Comparison of ENCODE assay signal across 24 cellular contexts in genomic region chr5:158814521-158814920, GRCh38.
A peak's percentile ranks its signal among the peaks of the same experiment; 100 is the strongest.
DNase-seq lines count a peak whose midpoint lies in the region; ATAC-seq, FAIRE-seq and TF ChIP-seq lines count a peak whose summit lies in the region.
"Had no signal": no experiment of that assay in that cellular context is flagged by ENCODE, and none has a peak within 500 bp of the region (broad histone marks: within the 10 kb centered on the region; RNA-seq: fewer than 3 reads in every experiment).

No MANE protein-coding gene starts in this region.

- H3F3A ChIP-seq in PC-9 (ENCODE audit: insufficient read depth, low read depth): no peaks in the 10 kb centered on the region

- H3K36me3 Mint-ChIP-seq in stimulated activated memory B cell treated with anti-CD40 and anti-IgM and Interleukin-4, amounts not matched to agents 10 μg/mL and 1 μg/mL and 100 μg/mL, for 72 hours: peaks cover 29% of the 10 kb centered on the region

- FAIRE-seq in GM18507 (lab: Jason Lieb, UNC): peak; percentile 51

- peak overlapping the region; percentile 89 for H3K27ac Mint-ChIP-seq in stimulated activated memory B cell treated with anti-CD40 and anti-IgM and Interleukin-4, amounts not matched to agents 10 μg/mL and 1 μg/mL and 100 μg/mL, for 72 hours
- H3K27ac Mint-ChIP-seq: activated CD4-positive, alpha-beta T cell treated with anti-CD3 and anti-CD28 coated beads for 36 hours; activated CD8-positive, alpha-beta memory T cell treated with anti-CD3 and anti-CD28 coated beads, Interleukin-2, amount 10 ng/mL, durations not matched to agents 7 days and 5 days; activated naive CD4-positive, alpha-beta T cell treated with anti-CD3 and anti-CD28 coated beads, Interleukin-2, amount 50 U/mL, for 24 hours had no signal

- no peak for DNase-seq in GM18507 (ENCODE audit: extremely low spot score, insufficient read length, low read depth)
- DNase-seq in cerebellar nuclear complex (lab: John Stamatoyannopoulos, UW): peak; percentile 45 to 73
- no peak for DNase-seq in NCI-H748 (lab: John Stamatoyannopoulos, UW; ENCODE audit: unreplicated experiment)
- DNase-seq in NOMO-1 (lab: John Stamatoyannopoulos, UW; ENCODE audit: unreplicated experiment in 2 of 2): no peak
- DNase-seq in PC-9: no peak
- DNase-seq: activated CD4-positive, alpha-beta T cell treated with anti-CD3 and anti-CD28 coated beads for 36 hours; activated CD8-positive, alpha-beta memory T cell treated with anti-CD3 and anti-CD28 coated beads, Interleukin-2, amount 10 ng/mL, durations not matched to agents 7 days and 5 days; AML-193; central memory CD4-positive, alpha-beta T cell; GDM1; NCI-H2029; Peyer's patch; SJCRH30; T-helper 1 cell; uterus had no signal

- POLR2A ChIA-PET in PC-9 (lab: Charles Lee; ENCODE audit: unreplicated experiment): no interaction called here

- CTCF ChIA-PET in PC-9 (lab: Charles Lee): no interaction called here

- BruUV-seq in PC-9 (replicated peaks; lab: Mats Ljungman, UMichigan): no TSS peak

- no peaks in the 10 kb centered on the region for H3K9me2 ChIP-seq in PC-9 (ENCODE audit: insufficient read depth)

- peak overlapping the region in 8 of 11 experiments; percentile 14 to 89 (median 81); a peak in 14 of 22 replicates for H3K27ac ChIP-seq in BLaER1 treated with 17β-estradiol and CSF1 and Interleukin-3, amounts not matched to agents 10 nM and 100 nM
- no peak overlapping the region for H3K27ac ChIP-seq in PC-9
- H3K27ac ChIP-seq: ascending aorta, KMS-11, prostate gland, SJCRH30, suprapubic skin, uterus had no signal

- peak overlapping the region in 9 of 11 experiments; percentile 72 to 82 (median 80); a peak in 18 of 22 replicates for H3K4me2 ChIP-seq in BLaER1 treated with 17β-estradiol and CSF1 and Interleukin-3, amounts not matched to agents 10 nM and 100 nM
- H3K4me2 ChIP-seq in PC-9: no peak overlapping the region
- H3K4me2 ChIP-seq: KMS-11 had no signal

- no peak for ATAC-seq in stimulated activated memory B cell treated with anti-CD40 and anti-IgM and Interleukin-4, amounts not matched to agents 10 μg/mL and 1 μg/mL and 100 μg/mL, for 72 hours
- ATAC-seq: activated CD4-positive, alpha-beta T cell treated with anti-CD3 and anti-CD28 coated beads for 36 hours; activated CD8-positive, alpha-beta memory T cell treated with anti-CD3 and anti-CD28 coated beads, Interleukin-2, amount 10 ng/mL, durations not matched to agents 7 days and 5 days; HCT116 had no signal

- no peaks in the 10 kb centered on the region for H3K9me3 Mint-ChIP-seq in stimulated activated memory B cell treated with anti-CD40 and anti-IgM and Interleukin-4, amounts not matched to agents 10 μg/mL and 1 μg/mL and 100 μg/mL, for 72 hours

- H3K36me3 ChIP-seq in BLaER1 treated with 17β-estradiol and CSF1 and Interleukin-3, amounts not matched to agents 10 nM and 100 nM: peaks cover 7 to 98% (median 78%) of the 10 kb centered on the region in 11 experiments; a peak in 21 of 22 replicates
- H3K36me3 ChIP-seq in PC-9 (ENCODE audit: low read depth): no peaks in the 10 kb centered on the region
- H3K36me3 ChIP-seq: ascending aorta, Peyer's patch, prostate gland, SJCRH30, suprapubic skin, uterus had no signal

- H4K20me1 ChIP-seq in BLaER1 treated with 17β-estradiol and CSF1 and Interleukin-3, amounts not matched to agents 10 nM and 100 nM: peaks cover 0 to 90% (median 0%) of the 10 kb centered on the region in 11 experiments; a peak in 4 of 22 replicates
- H4K20me1 ChIP-seq in PC-9 (ENCODE audit: insufficient read depth): no peaks in the 10 kb centered on the region

- intact Hi-C loops in PC-9 (cut with micrococcal nuclease; ENCODE audit: unreplicated experiment): no loop called here

- H3K4me1 ChIP-seq in BLaER1 treated with 17β-estradiol and CSF1 and Interleukin-3, amounts not matched to agents 10 nM and 100 nM: peaks cover 41 to 100% (median 97%) of the 10 kb centered on the region in 10 experiments
- H3K4me1 ChIP-seq in PC-9 (replicated peaks; ENCODE audit: insufficient read depth): no peaks in the 10 kb centered on the region
- H3K4me1 ChIP-seq: prostate gland, SJCRH30, suprapubic skin, uterus had no signal

- peak overlapping the region in 3 of 11 experiments; percentile 67 to 79 (median 72); a peak in 6 of 22 replicates for H3K9ac ChIP-seq in BLaER1 treated with 17β-estradiol and CSF1 and Interleukin-3, amounts not matched to agents 10 nM and 100 nM
- H3K9ac ChIP-seq: KMS-11 had no signal

- H3K4me3 ChIP-seq in BLaER1 treated with 17β-estradiol and CSF1 and Interleukin-3, amounts not matched to agents 10 nM and 100 nM: no peak overlapping the region
- no peak overlapping the region for H3K4me3 ChIP-seq in PC-9
- H3K4me3 ChIP-seq: ascending aorta, lung, Peyer's patch, prostate gland, SJCRH30, suprapubic skin, uterus had no signal

- no peak for TF ChIP-seq CTCF in PC-9 (conservative IDR thresholded peaks at IDR 0.05)

- peaks cover 94% of the 10 kb centered on the region for H3K4me1 Mint-ChIP-seq in stimulated activated memory B cell treated with anti-CD40 and anti-IgM and Interleukin-4, amounts not matched to agents 10 μg/mL and 1 μg/mL and 100 μg/mL, for 72 hours

- H3K27me3 ChIP-seq in BLaER1 treated with 17β-estradiol and CSF1 and Interleukin-3, amounts not matched to agents 10 nM and 100 nM: no peaks in the 10 kb centered on the region
- H3K27me3 ChIP-seq in PC-9 (ENCODE audit: insufficient read depth, low read depth): no peaks in the 10 kb centered on the region; the same call in 1 of the 2 replicates
- H3K27me3 ChIP-seq: ascending aorta, Peyer's patch, SJCRH30, suprapubic skin, uterus had no signal

- H3K9me3 ChIP-seq in BLaER1 treated with 17β-estradiol and CSF1 and Interleukin-3, amounts not matched to agents 10 nM and 100 nM (replicated peaks in 1 of 11): peaks cover 0 to 13% (median 6%) of the 10 kb centered on the region in 11 experiments; a peak in 12 of 22 replicates
- no peaks in the 10 kb centered on the region for H3K9me3 ChIP-seq in PC-9 (ENCODE audit: insufficient read depth, low read depth)
- H3K9me3 ChIP-seq: Peyer's patch, prostate gland, SJCRH30, suprapubic skin, uterus had no signal

- H3K27me3 Mint-ChIP-seq in stimulated activated memory B cell treated with anti-CD40 and anti-IgM and Interleukin-4, amounts not matched to agents 10 μg/mL and 1 μg/mL and 100 μg/mL, for 72 hours: no peaks in the 10 kb centered on the region
- H3K27me3 Mint-ChIP-seq: activated naive CD4-positive, alpha-beta T cell treated with anti-CD3 and anti-CD28 coated beads, Interleukin-2, amount 50 U/mL, for 24 hours had no signal

- no peaks in the 10 kb centered on the region for H3K79me2 ChIP-seq in PC-9 (ENCODE audit: low read depth)

- H2AFZ ChIP-seq in PC-9: no peak overlapping the region

- H3K4me3 Mint-ChIP-seq in stimulated activated memory B cell treated with anti-CD40 and anti-IgM and Interleukin-4, amounts not matched to agents 10 μg/mL and 1 μg/mL and 100 μg/mL, for 72 hours: no peak overlapping the region
- H3K4me3 Mint-ChIP-seq: activated CD4-positive, alpha-beta T cell treated with anti-CD3 and anti-CD28 coated beads for 36 hours; activated CD8-positive, alpha-beta memory T cell treated with anti-CD3 and anti-CD28 coated beads, Interleukin-2, amount 10 ng/mL, durations not matched to agents 7 days and 5 days; activated naive CD4-positive, alpha-beta T cell treated with anti-CD3 and anti-CD28 coated beads, Interleukin-2, amount 50 U/mL, for 24 hours had no signal

Comparison
In these comparisons a context has a peak if more than half of its experiments do, and no peak if none do; other contexts are left out.
1. DNase-seq: peak in cerebellar nuclear complex (2 of 2); none in GM18507 (single experiment), NCI-H748 (single experiment), NOMO-1 (0 of 2) and PC-9 (0 of 2).